ENCODE assay signal across 8 cellular contexts in genomic region chr1:234533975-234534876, GRCh38. TPM values are rescaled to one million over a fixed set of nuclear protein-coding genes. Genes with fewer than 3 reads are reported as not detected.
A peak's percentile ranks its signal among the peaks of the same experiment; 100 is the strongest.
DNase-seq lines count a peak whose midpoint lies in the region; ATAC-seq and TF ChIP-seq lines count a peak whose summit lies in the region.

No MANE protein-coding gene starts in this region.

- H3K27ac ChIP-seq in fibroblast of lung (ENCODE audit: insufficient read depth, low read length) = peak overlapping the region; percentile 88

- peak overlapping the region; percentile 20 for H3K4me2 ChIP-seq in fibroblast of lung (ENCODE audit: extremely low read depth, insufficient read depth, low read length)

- peak overlapping the region; percentile 57 for H3K9ac ChIP-seq in fibroblast of lung (ENCODE audit: insufficient read depth, low read length)

- peaks cover 40% of the 10 kb centered on the region for H3K4me1 ChIP-seq in fibroblast of lung (ENCODE audit: control insufficient read depth, extremely low read depth, insufficient read depth, low read length)

- no peaks in the 10 kb centered on the region for H3K9me3 ChIP-seq in fibroblast of lung (ENCODE audit: control insufficient read depth, insufficient read depth, low read depth, low read length)

- TF ChIP-seq CTCF in fibroblast of lung (conservative IDR thresholded peaks at IDR 0.05 in 1 of 2, IDR thresholded peaks at IDR 0.05 in 1 of 2; ENCODE audit: low read depth in 1 of 2, low read length in 2 of 2) = no peak

- ATAC-seq in HG03045 (IDR thresholded peaks at IDR 0.05; ENCODE audit: unreplicated experiment) = no peak

- H3K4me3 ChIP-seq in fibroblast of lung (replicated peaks in 1 of 4; ENCODE audit: control extremely low read depth in 1 of 4, insufficient read depth in 1 of 4, low read depth in 3 of 4, low read length in 4 of 4) = no peak overlapping the region

- H3K27me3 ChIP-seq in fibroblast of lung (ENCODE audit: control insufficient read depth, insufficient read depth, low read length) = no peaks in the 10 kb centered on the region

- H2AFZ ChIP-seq in fibroblast of lung (ENCODE audit: low read length) = no peak overlapping the region

- H3K36me3 ChIP-seq in fibroblast of lung (ENCODE audit: control insufficient read depth, insufficient read depth, low read length) = no peaks in the 10 kb centered on the region

- DNase-seq in Ammon's horn (ENCODE audit: low spot score) = peak; percentile 87
- peak; percentile 41 for DNase-seq in NCI-H748 treated with DMSO at 0.1 percent for 48 hours (lab: John Stamatoyannopoulos, UW)
- DNase-seq in fibroblast of lung (ENCODE audit: low read depth in 2 of 2) = peak; percentile 98 to 100
- DNase-seq in nucleus accumbens (lab: John Stamatoyannopoulos, UW) = peak in 50 of 56 donors; percentile 31 to 91 (median 64)
- DNase-seq in NCI-H2029 treated with DMSO at 0.1 percent for 48 hours (lab: John Stamatoyannopoulos, UW) = no peak
- no peak for DNase-seq in stimulated activated CD8-positive, alpha-beta memory T cell treated with anti-CD3 and anti-CD28 coated beads, Interleukin-4, amount 100 ng/mL, for 48 hours
- no peak for DNase-seq in NCI-H526 treated with DMSO at 0.1 percent for 48 hours (lab: John Stamatoyannopoulos, UW)

- H4K20me1 ChIP-seq in fibroblast of lung (ENCODE audit: control insufficient read depth, extremely low read depth, insufficient read depth, low read length) = no peaks in the 10 kb centered on the region

- no peaks in the 10 kb centered on the region for H3K79me2 ChIP-seq in fibroblast of lung (ENCODE audit: control insufficient read depth, insufficient read depth, low read length)

RNA-seq across cellular contexts. Expression of gene TARBP1, which starts 55.2 kb away (rescaled TPM):
- total RNA-seq in fibroblast of lung = 20.6 and 22.9 TPM in 2 replicates
- polyA plus RNA-seq in fibroblast of lung = 11.6 and 15.3 TPM in 2 replicates
- polyA plus RNA-seq in fibroblast of lung (2012) = 6.0 and 6.8 TPM in 2 replicates
- polyA minus RNA-seq in fibroblast of lung (ENCODE audit: low replicate concordance) = 6.3 and 10.4 TPM in 2 replicates

Comparison
In these comparisons a context has a peak if more than half of its experiments do, and no peak if none do; other contexts are left out.
1. DNase-seq: peak in Ammon's horn (single experiment), NCI-H748 treated with DMSO at 0.1 percent for 48 hours (single experiment), fibroblast of lung (2 of 2) and nucleus accumbens (50 of 56); none in NCI-H2029 treated with DMSO at 0.1 percent for 48 hours (single experiment), stimulated activated CD8-positive, alpha-beta memory T cell treated with anti-CD3 and anti-CD28 coated beads, Interleukin-4, amount 100 ng/mL, for 48 hours (single experiment) and NCI-H526 treated with DMSO at 0.1 percent for 48 hours (single experiment).